ENCODE assay signal across 22 cellular contexts in genomic region chr4:184461711-184462110, GRCh38. TPM values are rescaled to one million over a fixed set of nuclear protein-coding genes. Genes with fewer than 3 reads are reported as not detected.
DNase-seq lines count a peak whose midpoint lies in the region; ATAC-seq and TF ChIP-seq lines count a peak whose summit lies in the region.
"Had no signal": no experiment of that assay in that cellular context is flagged by ENCODE, and none has a peak within 500 bp of the region (broad histone marks: within the 10 kb centered on the region; RNA-seq: fewer than 3 reads in every experiment).

No MANE protein-coding gene starts in this region.

- peaks cover 16% of the 10 kb centered on the region for H3K36me3 Mint-ChIP-seq in activated CD4-positive, alpha-beta T cell treated with anti-CD3 and anti-CD28 coated beads for 36 hours (ENCODE audit: low read depth)
- H3K36me3 Mint-ChIP-seq in CD4-positive, alpha-beta T cell (ENCODE audit: low read depth) = peaks cover 35% of the 10 kb centered on the region
- no peaks in the 10 kb centered on the region for H3K36me3 Mint-ChIP-seq in T-helper 17 cell (ENCODE audit: low read depth)
- peaks cover 0 to 26% (median 6%) of the 10 kb centered on the region in 5 donors for H3K36me3 Mint-ChIP-seq in naive thymus-derived CD4-positive, alpha-beta T cell

- H3K9me3 ChIP-seq in CD4-positive, alpha-beta T cell (ENCODE audit: control insufficient read depth, low read length) = no peaks in the 10 kb centered on the region
- H3K9me3 ChIP-seq in T-helper 17 cell (ENCODE audit: control insufficient read depth, low read length, poor library complexity, severe bottlenecking) = no peaks in the 10 kb centered on the region
- no peaks in the 10 kb centered on the region for H3K9me3 ChIP-seq in naive thymus-derived CD4-positive, alpha-beta T cell (ENCODE audit: control insufficient read depth in 2 of 3, low read length in 3 of 3)
- H3K9me3 ChIP-seq: heart right ventricle, SK-N-SH, upper lobe of left lung had no signal

- intact Hi-C loops in activated CD4-positive, alpha-beta T cell treated with anti-CD3 and anti-CD28 coated beads for 36 hours (cut with DNase I, micrococcal nuclease) = no loop called here
- intact Hi-C loops in CD4-positive, alpha-beta T cell (cut with DNase I, micrococcal nuclease) = no loop called here
- intact Hi-C loops in naive thymus-derived CD4-positive, alpha-beta T cell (cut with micrococcal nuclease) = loop anchor here (1.0 to 2.0 kb wide), 3 partner anchors 8 to 41 kb away; partner anchors contain the start of gene IRF2 (in 1 of the 2)

- no peak for DNase-seq in activated CD4-positive, alpha-beta T cell treated with anti-CD3 and anti-CD28 coated beads for 36 hours
- no peak for DNase-seq in activated CD4-positive, alpha-beta T cell treated with anti-CD3 and anti-CD28 coated beads for 1 hour
- no peak for DNase-seq in CD4-positive, alpha-beta T cell
- DNase-seq in T-helper 17 cell (no peak), NCI-H2171 (lab: John Stamatoyannopoulos, UW) (no peak)
- no peak for DNase-seq in naive thymus-derived CD4-positive, alpha-beta T cell
- DNase-seq in activated CD8-positive, alpha-beta memory T cell treated with anti-CD3 and anti-CD28 coated beads, Interleukin-2, amount 50 U/mL, for 4 hours = no peak
- DNase-seq: 8988T; activated naive CD4-positive, alpha-beta T cell treated with anti-CD3 and anti-CD28 coated beads for 36 hours; dorsolateral prefrontal cortex; GM23248; Karpas-422; kidney; NCI-H1092 treated with DMSO at 0.1 percent for 48 hours; SK-N-SH; small intestine; upper lobe of left lung had no signal

- no peak overlapping the region for H3K4me3 Mint-ChIP-seq in activated CD4-positive, alpha-beta T cell treated with anti-CD3 and anti-CD28 coated beads for 36 hours
- H3K4me3 Mint-ChIP-seq in CD4-positive, alpha-beta T cell = peak overlapping the region; percentile 52
- no peak overlapping the region for H3K4me3 Mint-ChIP-seq in T-helper 17 cell
- H3K4me3 Mint-ChIP-seq in naive thymus-derived CD4-positive, alpha-beta T cell = peak overlapping the region in 8 of 10 donors; percentile 1 to 53 (median 28)
- H3K4me3 Mint-ChIP-seq: activated naive CD4-positive, alpha-beta T cell treated with anti-CD3 and anti-CD28 coated beads for 36 hours; mesothelial cell of epicardium had no signal

- no peaks in the 10 kb centered on the region for H3K9me3 Mint-ChIP-seq in activated CD4-positive, alpha-beta T cell treated with anti-CD3 and anti-CD28 coated beads for 36 hours (ENCODE audit: low read depth)
- H3K9me3 Mint-ChIP-seq in CD4-positive, alpha-beta T cell = no peaks in the 10 kb centered on the region
- H3K9me3 Mint-ChIP-seq in naive thymus-derived CD4-positive, alpha-beta T cell = peaks cover 0 to 7% (median 0%) of the 10 kb centered on the region in 11 donors
- H3K9me3 Mint-ChIP-seq: activated naive CD4-positive, alpha-beta T cell treated with anti-CD3 and anti-CD28 coated beads for 36 hours; mesothelial cell of epicardium had no signal

- H3K27me3 ChIP-seq in CD4-positive, alpha-beta T cell (ENCODE audit: control insufficient read depth, insufficient read depth, low read length) = no peaks in the 10 kb centered on the region
- no peaks in the 10 kb centered on the region for H3K27me3 ChIP-seq in naive thymus-derived CD4-positive, alpha-beta T cell (ENCODE audit: control insufficient read depth in 2 of 2, insufficient read depth in 2 of 2, low read length in 2 of 2)
- H3K27me3 ChIP-seq: dorsolateral prefrontal cortex, heart right ventricle, upper lobe of left lung had no signal

- ATAC-seq in activated CD4-positive, alpha-beta T cell treated with anti-CD3 and anti-CD28 coated beads for 36 hours = no peak
- ATAC-seq in CD4-positive, alpha-beta T cell (ENCODE audit: poor library complexity) = no peak
- no peak for ATAC-seq in T-helper 17 cell
- no peak for ATAC-seq in naive thymus-derived CD4-positive, alpha-beta T cell
- ATAC-seq in GM18517 (IDR thresholded peaks at IDR 0.05; ENCODE audit: unreplicated experiment) = no peak
- ATAC-seq: Panc1 had no signal

- H3K36me3 ChIP-seq in naive thymus-derived CD4-positive, alpha-beta T cell (ENCODE audit: control insufficient read depth in 2 of 3, insufficient read depth in 3 of 3, low read length in 3 of 3) = no peaks in the 10 kb centered on the region

- H3K4me1 ChIP-seq in naive thymus-derived CD4-positive, alpha-beta T cell (ENCODE audit: control insufficient read depth in 2 of 2, insufficient read depth in 2 of 2, low read length in 2 of 2) = peaks cover 12 to 16% of the 10 kb centered on the region in 2 donors

- H3K27ac Mint-ChIP-seq in activated CD4-positive, alpha-beta T cell treated with anti-CD3 and anti-CD28 coated beads for 36 hours = peak overlapping the region; percentile 56
- peak overlapping the region; percentile 73 for H3K27ac Mint-ChIP-seq in CD4-positive, alpha-beta T cell
- H3K27ac Mint-ChIP-seq in T-helper 17 cell = peak overlapping the region; percentile 91
- H3K27ac Mint-ChIP-seq in naive thymus-derived CD4-positive, alpha-beta T cell = peak overlapping the region in 8 of 9 donors; percentile 15 to 86 (median 74)
- H3K27ac Mint-ChIP-seq: activated naive CD4-positive, alpha-beta T cell treated with anti-CD3 and anti-CD28 coated beads for 36 hours; mesothelial cell of epicardium had no signal

- no peak for TF ChIP-seq CTCF in CD4-positive, alpha-beta T cell (IDR thresholded peaks at IDR 0.05)

- peaks cover 73% of the 10 kb centered on the region for H3K4me1 Mint-ChIP-seq in activated CD4-positive, alpha-beta T cell treated with anti-CD3 and anti-CD28 coated beads for 36 hours
- H3K4me1 Mint-ChIP-seq in CD4-positive, alpha-beta T cell (ENCODE audit: low read depth) = peaks cover 93% of the 10 kb centered on the region
- H3K4me1 Mint-ChIP-seq in T-helper 17 cell = peaks cover 58% of the 10 kb centered on the region
- peaks cover 68 to 95% (median 86%) of the 10 kb centered on the region in 7 donors for H3K4me1 Mint-ChIP-seq in naive thymus-derived CD4-positive, alpha-beta T cell

- POLR2A ChIA-PET in activated CD4-positive, alpha-beta T cell treated with anti-CD3 and anti-CD28 coated beads for 36 hours (lab: Charles Lee) = interaction anchor here (0.8 kb wide), 1 partner anchor 13 kb away, joined by 3 read pairs; the partner anchor contains the start of gene IRF2
- POLR2A ChIA-PET in CD4-positive, alpha-beta T cell (lab: Charles Lee) = interaction anchor here (1.6 kb wide), 1 partner anchor 13 kb away, joined by 5 read pairs; the partner anchor contains the start of gene IRF2
- POLR2A ChIA-PET in naive thymus-derived CD4-positive, alpha-beta T cell (lab: Charles Lee) = interaction anchor here (0.6 to 1.8 kb wide), 5 partner anchors 13 to 707 kb away, joined by 3 to 7 read pairs (median 3); partner anchors contain the start of gene IRF2

- CTCF ChIA-PET in activated CD4-positive, alpha-beta T cell treated with anti-CD3 and anti-CD28 coated beads for 36 hours (lab: Charles Lee) = interaction anchor here (1.3 kb wide), 1 partner anchor 197 kb away, joined by 7 read pairs; no protein-coding TSS in a partner anchor
- CTCF ChIA-PET in CD4-positive, alpha-beta T cell (lab: Charles Lee) = no interaction called here
- CTCF ChIA-PET in naive thymus-derived CD4-positive, alpha-beta T cell (lab: Charles Lee) = interaction anchor here (1.1 kb wide), 1 partner anchor 198 kb away, joined by 4 read pairs; no protein-coding TSS in a partner anchor

- no peaks in the 10 kb centered on the region for H3K27me3 Mint-ChIP-seq in activated CD4-positive, alpha-beta T cell treated with anti-CD3 and anti-CD28 coated beads for 36 hours
- no peaks in the 10 kb centered on the region for H3K27me3 Mint-ChIP-seq in CD4-positive, alpha-beta T cell
- H3K27me3 Mint-ChIP-seq in T-helper 17 cell = no peaks in the 10 kb centered on the region
- H3K27me3 Mint-ChIP-seq in naive thymus-derived CD4-positive, alpha-beta T cell = no peaks in the 10 kb centered on the region

- H3K27ac ChIP-seq in CD4-positive, alpha-beta T cell (ENCODE audit: low read depth, low read length) = no peak overlapping the region
- no peak overlapping the region for H3K27ac ChIP-seq in naive thymus-derived CD4-positive, alpha-beta T cell (ENCODE audit: low read depth, low read length)
- H3K27ac ChIP-seq: C4-2B, GM23248 had no signal

- no peak overlapping the region for H3K4me3 ChIP-seq in naive thymus-derived CD4-positive, alpha-beta T cell (ENCODE audit: low read length)
- H3K4me3 ChIP-seq: dorsolateral prefrontal cortex, GM23248, heart right ventricle, upper lobe of left lung had no signal

RNA-seq across cellular contexts. Expression of gene IRF2, which starts 12.6 kb away (rescaled TPM):
- total RNA-seq in activated CD4-positive, alpha-beta T cell treated with anti-CD3 and anti-CD28 coated beads for 36 hours = 10 to 100 TPM; 50.1 to 68.9 TPM
- 10 to 100 TPM; 11.4 to 14.9 TPM for total RNA-seq in CD4-positive, alpha-beta T cell
- 10 to 100 TPM; 33.5 to 37.2 TPM for total RNA-seq in T-helper 17 cell
- 10 to 100 TPM; 31.2 to 86.3 (median 75.0) TPM for total RNA-seq in naive thymus-derived CD4-positive, alpha-beta T cell
- 10 to 100 TPM; 83.5 to 87.0 TPM for polyA plus RNA-seq in naive thymus-derived CD4-positive, alpha-beta T cell

Comparison
In these comparisons a context has a peak if more than half of its experiments do, and no peak if none do; other contexts are left out.
1. H3K4me3 Mint-ChIP-seq: peak in CD4-positive, alpha-beta T cell (single experiment) and naive thymus-derived CD4-positive, alpha-beta T cell (8 of 10); none in activated CD4-positive, alpha-beta T cell treated with anti-CD3 and anti-CD28 coated beads for 36 hours (single experiment) and T-helper 17 cell (single experiment).
2. intact Hi-C loops: an anchor here in naive thymus-derived CD4-positive, alpha-beta T cell (1.0 to 2.0 kb wide); none called in activated CD4-positive, alpha-beta T cell treated with anti-CD3 and anti-CD28 coated beads for 36 hours and CD4-positive, alpha-beta T cell.
3. Peak in every context shown above with its lines, with median percentiles within 50 percentile points of each other: H3K27ac Mint-ChIP-seq.